Comparison of ENCODE assay signal across 25 cellular contexts in genomic region chr16:64321881-64322280, GRCh38.
DNase-seq lines count a peak whose midpoint lies in the region; ATAC-seq, FAIRE-seq and TF ChIP-seq lines count a peak whose summit lies in the region.
"Had no signal": no experiment of that assay in that cellular context is flagged by ENCODE, and none has a peak within 500 bp of the region (broad histone marks: within the 10 kb centered on the region; RNA-seq: fewer than 3 reads in every experiment).

No MANE protein-coding gene starts in this region.

- H3F3A ChIP-seq in OCI-LY1 (ENCODE audit: insufficient read depth, low read length): peaks cover 11% of the 10 kb centered on the region

- H3K9me3 Mint-ChIP-seq in activated CD8-positive, alpha-beta T cell treated with anti-CD3 and anti-CD28 coated beads for 36 hours: peaks cover 12% of the 10 kb centered on the region
- H3K9me3 Mint-ChIP-seq: CD14-positive monocyte had no signal

- TF ChIP-seq CTCF in OCI-LY1 (IDR thresholded peaks at IDR 0.05; ENCODE audit: low read length): no peak
- TF ChIP-seq CTCF in activated CD8-positive, alpha-beta T cell treated with anti-CD3 and anti-CD28 coated beads for 36 hours (IDR thresholded peaks at IDR 0.05): no peak

- no peak overlapping the region for H3K4me3 ChIP-seq in BLaER1
- peak overlapping the region; percentile 25; the same call in 1 of the 2 replicates for H3K4me3 ChIP-seq in Karpas-422 (ENCODE audit: low read length)
- H3K4me3 ChIP-seq in OCI-LY1 (ENCODE audit: low read depth, low read length, poor library complexity, severe bottlenecking): peak overlapping the region; percentile 4
- H3K4me3 ChIP-seq: A549, GM12878 had no signal

- TF ChIP-seq POLR2A in H54 (IDR thresholded peaks at IDR 0.05; ENCODE audit: low read depth, low read length): no peak

- no peak overlapping the region for H2AFZ ChIP-seq in Karpas-422 (ENCODE audit: low read length)
- H2AFZ ChIP-seq in OCI-LY1 (ENCODE audit: low read length): no peak overlapping the region

- no peaks in the 10 kb centered on the region for H3K9me2 ChIP-seq in Karpas-422 (replicated peaks; ENCODE audit: insufficient read depth, low read length)
- H3K9me2 ChIP-seq in OCI-LY1 (ENCODE audit: low read depth, low read length): no peaks in the 10 kb centered on the region

- DNase-seq in Karpas-422 (peak; percentile 95), left kidney (ENCODE audit: low read depth, low spot score) (peak; percentile 8), H54 (ENCODE audit: insufficient read length, low spot score) (no peak)
- DNase-seq in activated CD8-positive, alpha-beta T cell treated with anti-CD3 and anti-CD28 coated beads for 36 hours: no peak
- DNase-seq: AML-193; C1 segment of cervical spinal cord; CD4-positive, alpha-beta memory T cell; CD4-positive, CD25-positive, alpha-beta regulatory T cell; CD8-positive, alpha-beta memory T cell; COR-L47; DMS79 treated with DMSO at 0.1 percent for 48 hours; EL; GDM1 had no signal

- no peaks in the 10 kb centered on the region for H3K27me3 Mint-ChIP-seq in activated CD8-positive, alpha-beta T cell treated with anti-CD3 and anti-CD28 coated beads for 36 hours
- H3K27me3 Mint-ChIP-seq: B cell; CD4-positive, alpha-beta memory T cell; CD4-positive, CD25-positive, alpha-beta regulatory T cell; CD8-positive, alpha-beta memory T cell had no signal

- no peaks in the 10 kb centered on the region for H3K36me3 ChIP-seq in BLaER1
- no peaks in the 10 kb centered on the region; the same call in 1 of the 2 replicates for H3K36me3 ChIP-seq in Karpas-422 (ENCODE audit: insufficient read depth, low read length)
- no peaks in the 10 kb centered on the region for H3K36me3 ChIP-seq in OCI-LY1 (ENCODE audit: insufficient read depth, low read length)

- no peaks in the 10 kb centered on the region for H3K36me3 Mint-ChIP-seq in activated CD8-positive, alpha-beta T cell treated with anti-CD3 and anti-CD28 coated beads for 36 hours (ENCODE audit: low read depth)
- H3K36me3 Mint-ChIP-seq: CD14-positive monocyte; CD4-positive, alpha-beta memory T cell; CD4-positive, CD25-positive, alpha-beta regulatory T cell; CD8-positive, alpha-beta memory T cell had no signal

- CTCF ChIA-PET in activated CD8-positive, alpha-beta T cell treated with anti-CD3 and anti-CD28 coated beads for 36 hours (lab: Charles Lee): no interaction called here

- no peak overlapping the region for H3K9ac ChIP-seq in BLaER1
- peak overlapping the region; percentile 68 for H3K9ac ChIP-seq in Karpas-422 (ENCODE audit: low read length)
- H3K9ac ChIP-seq in OCI-LY1 (ENCODE audit: low read length): peak overlapping the region; percentile 80

- H3K79me2 ChIP-seq in Karpas-422 (ENCODE audit: low read length) (no peaks in the 10 kb centered on the region), OCI-LY1 (ENCODE audit: insufficient read depth, low read length) (no peaks in the 10 kb centered on the region)

- H3K27ac ChIP-seq in BLaER1 (no peak overlapping the region), Karpas-422 (ENCODE audit: low read length) (peak overlapping the region; percentile 98), OCI-LY1 (ENCODE audit: low read depth, low read length, poor library complexity, severe bottlenecking) (peak overlapping the region; percentile 99)
- H3K27ac ChIP-seq: 22Rv1, A549 had no signal

- no peaks in the 10 kb centered on the region for H3K9me3 ChIP-seq in BLaER1
- H3K9me3 ChIP-seq in Karpas-422 (ENCODE audit: low read length): no peaks in the 10 kb centered on the region
- H3K9me3 ChIP-seq in OCI-LY1 (ENCODE audit: low read length): no peaks in the 10 kb centered on the region
- H3K9me3 ChIP-seq: A549 had no signal

- H3K4me1 ChIP-seq in BLaER1 (peaks cover 10% of the 10 kb centered on the region; the same call in 1 of the 2 replicates), Karpas-422 (ENCODE audit: low read length) (peaks cover 88% of the 10 kb centered on the region), OCI-LY1 (ENCODE audit: insufficient read depth, low read length, severe bottlenecking) (peaks cover 76% of the 10 kb centered on the region)
- H3K4me1 ChIP-seq: A549 had no signal

- H3K4me1 Mint-ChIP-seq in activated CD8-positive, alpha-beta T cell treated with anti-CD3 and anti-CD28 coated beads for 36 hours (ENCODE audit: low read depth): no peaks in the 10 kb centered on the region
- H3K4me1 Mint-ChIP-seq: B cell; CD14-positive monocyte; CD4-positive, alpha-beta memory T cell; CD4-positive, CD25-positive, alpha-beta regulatory T cell; CD8-positive, alpha-beta memory T cell had no signal

- intact Hi-C loops in activated CD8-positive, alpha-beta T cell treated with anti-CD3 and anti-CD28 coated beads for 36 hours (cut with micrococcal nuclease): no loop called here

- no peaks in the 10 kb centered on the region for H3K27me3 ChIP-seq in BLaER1
- no peaks in the 10 kb centered on the region for H3K27me3 ChIP-seq in Karpas-422 (ENCODE audit: low read length)
- H3K27me3 ChIP-seq in OCI-LY1 (ENCODE audit: insufficient read depth, low read length): no peaks in the 10 kb centered on the region

- peak overlapping the region; percentile 26; the same call in 1 of the 2 replicates for H3K4me2 ChIP-seq in BLaER1
- peak overlapping the region; percentile 53 for H3K4me2 ChIP-seq in Karpas-422 (ENCODE audit: low read depth, low read length, poor library complexity, severe bottlenecking)
- peak overlapping the region; percentile 62 for H3K4me2 ChIP-seq in OCI-LY1 (ENCODE audit: low read length)
- H3K4me2 ChIP-seq: A549 had no signal

- POLR2A ChIA-PET in activated CD8-positive, alpha-beta T cell treated with anti-CD3 and anti-CD28 coated beads for 36 hours (lab: Charles Lee): no interaction called here

- H3K27ac Mint-ChIP-seq in activated CD8-positive, alpha-beta T cell treated with anti-CD3 and anti-CD28 coated beads for 36 hours: no peak overlapping the region
- H3K27ac Mint-ChIP-seq: B cell; CD14-positive monocyte; CD4-positive, alpha-beta memory T cell; CD4-positive, CD25-positive, alpha-beta regulatory T cell; CD8-positive, alpha-beta memory T cell had no signal

- H3K4me3 Mint-ChIP-seq in activated CD8-positive, alpha-beta T cell treated with anti-CD3 and anti-CD28 coated beads for 36 hours: no peak overlapping the region
- H3K4me3 Mint-ChIP-seq: B cell; CD14-positive monocyte; CD4-positive, alpha-beta memory T cell; CD4-positive, CD25-positive, alpha-beta regulatory T cell; CD8-positive, alpha-beta memory T cell had no signal

- FAIRE-seq in H54 (lab: Jason Lieb, UNC): no peak
- FAIRE-seq: A549, D721Med, GM12878, GM12892, GM18507, GM19239 had no signal

- ATAC-seq in activated CD8-positive, alpha-beta T cell treated with anti-CD3 and anti-CD28 coated beads for 36 hours: no peak
- no peak for ATAC-seq in GM18873 (IDR thresholded peaks at IDR 0.05; ENCODE audit: low FRiP score, unreplicated experiment)
- ATAC-seq: A549, GM12878 had no signal

- H4K20me1 ChIP-seq in BLaER1: no peaks in the 10 kb centered on the region
- H4K20me1 ChIP-seq in Karpas-422 (ENCODE audit: insufficient read depth, low read depth, low read length): no peaks in the 10 kb centered on the region
- H4K20me1 ChIP-seq in OCI-LY1 (ENCODE audit: insufficient read depth, low read length): no peaks in the 10 kb centered on the region

Comparison
In these comparisons a context has a peak if more than half of its experiments do, and no peak if none do; other contexts are left out.
1. DNase-seq: peak in Karpas-422 (single experiment) and left kidney (single experiment); none in H54 (single experiment) and activated CD8-positive, alpha-beta T cell treated with anti-CD3 and anti-CD28 coated beads for 36 hours (single experiment).
2. Peak in every context shown above with its lines, with median percentiles within 50 percentile points of each other: H3K4me2 ChIP-seq.